In the genomic region with DNA sequence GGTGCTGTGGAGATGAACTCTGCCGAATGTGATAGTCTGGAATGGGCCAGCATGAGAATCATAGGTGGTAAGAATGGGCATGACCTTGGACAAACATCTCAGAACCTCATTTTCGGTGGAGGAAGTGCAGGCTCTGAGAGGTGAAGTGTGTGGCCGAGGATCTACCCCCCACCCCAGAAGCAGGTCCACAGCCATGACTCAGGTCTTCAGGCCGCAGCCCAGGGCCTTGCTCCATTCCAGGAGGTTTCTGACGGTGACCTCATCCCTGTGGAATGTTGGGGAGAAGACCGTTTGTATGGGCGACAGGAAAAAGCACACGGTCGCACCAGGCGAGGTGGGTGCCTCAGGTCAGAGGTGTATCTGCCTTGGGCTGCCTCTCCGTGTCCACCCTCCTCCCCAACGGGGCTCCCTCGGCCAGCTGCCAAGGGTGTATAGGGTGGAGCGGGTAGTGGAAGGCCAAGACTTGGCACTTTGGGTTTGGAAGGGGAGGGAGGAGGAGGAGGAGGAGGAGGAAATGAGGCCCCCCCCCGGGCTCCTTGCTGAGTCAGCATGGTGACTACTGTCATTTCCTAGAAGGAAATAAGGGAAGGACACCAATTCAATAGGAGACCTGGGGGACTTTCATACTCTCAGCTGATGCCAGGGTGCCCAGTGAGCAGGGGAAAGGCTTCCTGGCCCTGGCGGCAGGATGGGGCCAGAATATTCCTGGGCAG, we compare ENCODE assay signal across 1 cellular context.
TF ChIP-seq lines count a peak whose summit lies in the region.

No MANE protein-coding gene starts in this region.

TF ChIP-seq in H1, 55 proteins besides CTCF, POLR2A, EP300 and RAD21:
- TF ChIP-seq E2F6 (IDR thresholded peaks at IDR 0.05), result peak; percentile 77
- TF ChIP-seq TEAD4 (IDR thresholded peaks at IDR 0.05; ENCODE audit: low read depth, low read length), result peak; percentile 86
- no peak for TF ChIP-seq RBBP5 (IDR thresholded peaks at IDR 0.05; ENCODE audit: borderline replicate concordance, low read depth, low read length)
- TF ChIP-seq TAF1 (IDR thresholded peaks at IDR 0.05; ENCODE audit: low read depth, low read length), result no peak
- no peak for TF ChIP-seq SIN3A (conservative IDR thresholded peaks at IDR 0.05 in 1 of 2, IDR thresholded peaks at IDR 0.05 in 1 of 2; ENCODE audit: low read depth in 1 of 2, low read length in 2 of 2)
- no peak for TF ChIP-seq SIX5 (IDR thresholded peaks at IDR 0.05; ENCODE audit: low read depth, low read length)
- no peak for TF ChIP-seq SRF (IDR thresholded peaks at IDR 0.05; ENCODE audit: low read depth, low read length)
- no peak for TF ChIP-seq NANOG (IDR thresholded peaks at IDR 0.05; ENCODE audit: insufficient read depth, low read depth, low read length, poor library complexity, severe bottlenecking)
- no peak for TF ChIP-seq PHF8 (conservative IDR thresholded peaks at IDR 0.05; ENCODE audit: low read depth, low read length)
- TF ChIP-seq HDAC6 (IDR thresholded peaks at IDR 0.05; ENCODE audit: low read depth, low read length), result no peak
- TF ChIP-seq JUN (IDR thresholded peaks at IDR 0.05; ENCODE audit: low read depth, low read length), result peak; percentile 90
- TF ChIP-seq, protein P1, sequence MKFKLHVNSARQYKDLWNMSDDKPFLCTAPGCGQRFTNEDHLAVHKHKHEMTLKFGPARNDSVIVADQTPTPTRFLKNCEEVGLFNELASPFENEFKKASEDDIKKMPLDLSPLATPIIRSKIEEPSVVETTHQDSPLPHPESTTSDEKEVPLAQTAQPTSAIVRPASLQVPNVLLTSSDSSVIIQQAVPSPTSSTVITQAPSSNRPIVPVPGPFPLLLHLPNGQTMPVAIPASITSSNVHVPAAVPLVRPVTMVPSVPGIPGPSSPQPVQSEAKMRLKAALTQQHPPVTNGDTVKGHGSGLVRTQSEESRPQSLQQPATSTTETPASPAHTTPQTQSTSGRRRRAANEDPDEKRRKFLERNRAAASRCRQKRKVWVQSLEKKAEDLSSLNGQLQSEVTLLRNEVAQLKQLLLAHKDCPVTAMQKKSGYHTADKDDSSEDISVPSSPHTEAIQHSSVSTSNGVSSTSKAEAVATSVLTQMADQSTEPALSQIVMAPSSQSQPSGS (IDR thresholded peaks at IDR 0.05; ENCODE audit: low read length), result peak; percentile 91
- TF ChIP-seq POLR2AphosphoS5 (IDR thresholded peaks at IDR 0.05; ENCODE audit: low read depth, low read length), result no peak
- TF ChIP-seq CREB1 (IDR thresholded peaks at IDR 0.05), result no peak
- no peak for TF ChIP-seq CEBPB (IDR thresholded peaks at IDR 0.05; ENCODE audit: low read depth, low read length)
- TF ChIP-seq BACH1 (IDR thresholded peaks at IDR 0.05; ENCODE audit: low read length), result no peak; the same call in 1 of the 2 replicates
- no peak for TF ChIP-seq ZNF274 (IDR thresholded peaks at IDR 0.05; ENCODE audit: borderline replicate concordance, extremely low read depth, low read length)
- peak; percentile 98 for TF ChIP-seq JUND (IDR thresholded peaks at IDR 0.05; ENCODE audit: low read length)
- no peak for TF ChIP-seq RFX5 (IDR thresholded peaks at IDR 0.05; ENCODE audit: borderline replicate concordance, low read depth, low read length)
- TF ChIP-seq TCF12 (IDR thresholded peaks at IDR 0.05; ENCODE audit: low read depth, low read length), result no peak
- no peak for TF ChIP-seq HDAC2 (IDR thresholded peaks at IDR 0.05; ENCODE audit: borderline replicate concordance in 1 of 2, low read depth in 2 of 2, low read length in 2 of 2)
- TF ChIP-seq GABPA (IDR thresholded peaks at IDR 0.05; ENCODE audit: borderline replicate concordance, insufficient read depth, low read length), result no peak
- no peak for TF ChIP-seq EZH2 (IDR thresholded peaks at IDR 0.05; ENCODE audit: low read depth, low read length, severe bottlenecking)
- TF ChIP-seq, protein P2, sequence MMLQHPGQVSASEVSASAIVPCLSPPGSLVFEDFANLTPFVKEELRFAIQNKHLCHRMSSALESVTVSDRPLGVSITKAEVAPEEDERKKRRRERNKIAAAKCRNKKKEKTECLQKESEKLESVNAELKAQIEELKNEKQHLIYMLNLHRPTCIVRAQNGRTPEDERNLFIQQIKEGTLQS (IDR thresholded peaks at IDR 0.05; ENCODE audit: insufficient read depth, low read depth, low read length), result peak; percentile 46; the same call in 1 of the 2 replicates
- TF ChIP-seq TAF7 (optimal IDR thresholded peaks at IDR 0.05; ENCODE audit: borderline replicate concordance, low read depth, low read length), result no peak
- no peak for TF ChIP-seq KDM5A (IDR thresholded peaks at IDR 0.05; ENCODE audit: low read length)
- no peak for TF ChIP-seq SAP30 (IDR thresholded peaks at IDR 0.05; ENCODE audit: insufficient read depth, insufficient replicate concordance, low read length)
- no peak for TF ChIP-seq RXRA (IDR thresholded peaks at IDR 0.05; ENCODE audit: insufficient read depth, low read depth, low read length)
- no peak for TF ChIP-seq SP2 (IDR thresholded peaks at IDR 0.05; ENCODE audit: low read length)
- TF ChIP-seq TBP (IDR thresholded peaks at IDR 0.05; ENCODE audit: low read depth, low read length), result no peak
- no peak for TF ChIP-seq ASH2L (IDR thresholded peaks at IDR 0.05; ENCODE audit: low read length)
- peak; percentile 37; the same call in 1 of the 2 replicates for TF ChIP-seq MAFK (IDR thresholded peaks at IDR 0.05; ENCODE audit: low read depth, low read length)
- TF ChIP-seq CBX5 (IDR thresholded peaks at IDR 0.05; ENCODE audit: low read depth, low read length), result no peak
- TF ChIP-seq POU5F1 (IDR thresholded peaks at IDR 0.05; ENCODE audit: low read depth, low read length), result no peak
- no peak for TF ChIP-seq BCL11A (IDR thresholded peaks at IDR 0.05; ENCODE audit: low read depth in 2 of 2, low read length in 2 of 2)
- peak; percentile 83 for TF ChIP-seq MAX (IDR thresholded peaks at IDR 0.05)
